In genomic region chr6:37579444-37580067, GRCh38 we compare ENCODE assay signal across 22 cellular contexts.
"Had no signal": no experiment of that assay in that cellular context is flagged by ENCODE, and none has a peak within 500 bp of the region (broad histone marks: within the 10 kb centered on the region; RNA-seq: fewer than 3 reads in every experiment).

No MANE protein-coding gene starts in this region.

- H3K27me3 ChIP-seq: body of pancreas, foreskin keratinocyte, heart left ventricle had no signal

- H3K9me3 ChIP-seq: body of pancreas, heart left ventricle, mucosa of descending colon, sigmoid colon, thoracic aorta had no signal

- H3K27ac ChIP-seq: body of pancreas, foreskin keratinocyte, sigmoid colon, thoracic aorta had no signal

- ATAC-seq: activated CD4-positive, alpha-beta T cell treated with anti-CD3 and anti-CD28 coated beads for 36 hours; activated CD8-positive, alpha-beta memory T cell treated with anti-CD3 and anti-CD28 coated beads, Interleukin-2, amount 10 ng/mL, durations not matched to agents 7 days and 5 days; activated CD8-positive, alpha-beta T cell treated with anti-CD3 and anti-CD28 coated beads, Interleukin-2, amount 10 ng/mL, durations not matched to agents 7 days and 5 days; body of pancreas; foreskin keratinocyte; left lobe of liver; mucosa of descending colon; natural killer cell treated with Interleukin-12 subunit alpha and Interleukin-12 subunit beta and Interleukin-15 and Interleukin-18, amount 100 ng/mL, for 72 hours; stimulated activated effector memory CD8-positive, alpha-beta T cell treated with anti-CD3 and anti-CD28 coated beads, Interleukin-12 subunit alpha, Interleukin-12 subunit beta, amount 100 ng/mL, for 72 hours had no signal

- H3K36me3 ChIP-seq: heart left ventricle, sigmoid colon, thoracic aorta had no signal

- DNase-seq: activated CD4-positive, alpha-beta T cell treated with anti-CD3 and anti-CD28 coated beads for 36 hours; activated CD4-positive, CD25-positive, alpha-beta regulatory T cell; activated CD8-positive, alpha-beta memory T cell treated with anti-CD3 and anti-CD28 coated beads, Interleukin-2, amount 10 ng/mL, durations not matched to agents 7 days and 5 days; activated CD8-positive, alpha-beta T cell treated with anti-CD3 and anti-CD28 coated beads, Interleukin-2, amount 10 ng/mL, durations not matched to agents 7 days and 5 days; activated effector memory CD4-positive, alpha-beta T cell treated with Interleukin-2 at 50 U/mL for 16 hours; activated naive CD4-positive, alpha-beta T cell treated with Interleukin-2 at 50 U/mL for 16 hours; activated T-cell treated with anti-CD3 and anti-CD28 coated beads for 4 hours; aorta; body of pancreas; effector CD4-positive, alpha-beta T cell; erythroblast; foreskin keratinocyte; mucosa of descending colon; sigmoid colon; small intestine; stimulated activated CD4-positive, alpha-beta T cell treated with anti-CD3 and anti-CD28 coated beads, Interleukin-4, amount 100 ng/mL, for 24 hours; T-helper 1 cell had no signal

- H3K4me1 ChIP-seq: body of pancreas, sigmoid colon had no signal

- H3K4me3 ChIP-seq: body of pancreas, heart left ventricle, mucosa of descending colon, sigmoid colon, thoracic aorta had no signal
